In the genomic region with DNA sequence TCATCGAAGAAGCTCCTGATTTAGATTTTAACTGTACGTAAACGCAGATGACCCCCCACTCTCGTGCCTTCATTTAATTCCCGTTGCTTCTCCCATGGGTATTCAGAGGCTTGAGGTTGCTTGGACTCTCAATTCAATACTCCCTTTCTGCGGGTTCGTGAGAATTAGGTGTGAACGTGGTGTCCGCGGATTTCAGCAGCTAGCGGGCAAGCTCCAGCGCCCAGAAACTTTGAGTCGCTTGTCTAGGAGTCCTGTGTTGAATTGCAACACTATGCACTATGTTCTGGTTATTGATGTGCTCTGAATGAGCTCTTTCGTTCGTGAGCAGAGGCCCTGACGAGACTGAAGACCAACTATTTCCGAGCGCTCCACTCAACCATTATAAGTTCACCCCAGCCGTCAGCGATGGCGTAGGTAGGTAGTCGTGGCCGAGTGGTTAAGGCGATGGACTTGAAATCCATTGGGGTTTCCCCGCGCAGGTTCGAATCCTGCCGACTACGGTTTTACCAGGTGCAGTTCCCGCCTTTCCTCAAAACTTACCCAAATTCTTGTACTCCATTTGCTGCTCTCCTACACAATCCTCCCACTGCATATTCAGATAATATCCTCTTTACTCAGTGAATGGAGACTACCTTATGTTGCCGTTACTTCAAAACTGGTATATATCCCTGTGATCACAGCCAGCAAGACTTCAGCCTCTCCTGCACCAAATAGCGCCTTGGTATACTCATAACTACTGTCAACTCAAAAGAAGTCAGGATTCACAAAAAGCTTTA, we compare ENCODE assay signal across 8 cellular contexts.
DNase-seq lines count a peak whose midpoint lies in the region; ATAC-seq lines count a peak whose summit lies in the region.

No MANE protein-coding gene starts in this region.

- H3K4me3 Mint-ChIP-seq in activated CD8-positive, alpha-beta memory T cell treated with anti-CD3 and anti-CD28 coated beads, Interleukin-2, amount 10 ng/mL, durations not matched to agents 7 days and 5 days = peak overlapping the region; percentile 66
- peak overlapping the region in 5 of 10 donors; percentile 0 to 28 (median 12) for H3K4me3 Mint-ChIP-seq in naive thymus-derived CD8-positive, alpha-beta T cell

- peaks cover 3% of the 10 kb centered on the region for H3K9me3 Mint-ChIP-seq in activated CD8-positive, alpha-beta memory T cell treated with anti-CD3 and anti-CD28 coated beads, Interleukin-2, amount 10 ng/mL, durations not matched to agents 7 days and 5 days (ENCODE audit: low read depth)
- H3K9me3 Mint-ChIP-seq in naive thymus-derived CD8-positive, alpha-beta T cell = peaks cover 3 to 79% (median 43%) of the 10 kb centered on the region in 9 donors

- peaks cover 89% of the 10 kb centered on the region for H3K27me3 Mint-ChIP-seq in activated CD8-positive, alpha-beta memory T cell treated with anti-CD3 and anti-CD28 coated beads, Interleukin-2, amount 10 ng/mL, durations not matched to agents 7 days and 5 days
- peaks cover 69 to 98% (median 84%) of the 10 kb centered on the region in 5 donors for H3K27me3 Mint-ChIP-seq in naive thymus-derived CD8-positive, alpha-beta T cell

- POLR2A ChIA-PET in naive thymus-derived CD8-positive, alpha-beta T cell (lab: Charles Lee) = no interaction called here

- peaks cover 38% of the 10 kb centered on the region for H3K4me1 Mint-ChIP-seq in activated CD8-positive, alpha-beta memory T cell treated with anti-CD3 and anti-CD28 coated beads, Interleukin-2, amount 10 ng/mL, durations not matched to agents 7 days and 5 days
- H3K4me1 Mint-ChIP-seq in naive thymus-derived CD8-positive, alpha-beta T cell = peaks cover 4 to 16% (median 9%) of the 10 kb centered on the region in 4 donors

- DNase-seq in DMS 273 treated with DMSO at 0.1 percent for 48 hours (lab: John Stamatoyannopoulos, UW) (peak; percentile 92), iPS-NIHi7 (ENCODE audit: extremely low spot score) (peak; percentile 39), SIG-M5 (lab: John Stamatoyannopoulos, UW) (no peak)
- DNase-seq in activated CD8-positive, alpha-beta memory T cell treated with anti-CD3 and anti-CD28 coated beads, Interleukin-2, amount 10 ng/mL, durations not matched to agents 7 days and 5 days = peak; percentile 68
- no peak for DNase-seq in naive thymus-derived CD8-positive, alpha-beta T cell

- peak overlapping the region; percentile 31 for H3K27ac Mint-ChIP-seq in activated CD8-positive, alpha-beta memory T cell treated with anti-CD3 and anti-CD28 coated beads, Interleukin-2, amount 10 ng/mL, durations not matched to agents 7 days and 5 days
- peak overlapping the region in 1 of 10 donors; percentile 81 for H3K27ac Mint-ChIP-seq in naive thymus-derived CD8-positive, alpha-beta T cell

- H3K36me3 Mint-ChIP-seq in activated CD8-positive, alpha-beta memory T cell treated with anti-CD3 and anti-CD28 coated beads, Interleukin-2, amount 10 ng/mL, durations not matched to agents 7 days and 5 days = peaks cover 5% of the 10 kb centered on the region
- peaks cover 9 to 60% (median 11%) of the 10 kb centered on the region in 3 donors for H3K36me3 Mint-ChIP-seq in naive thymus-derived CD8-positive, alpha-beta T cell

- CTCF ChIA-PET in activated CD8-positive, alpha-beta memory T cell treated with anti-CD3 and anti-CD28 coated beads, Interleukin-2, amount 10 ng/mL, durations not matched to agents 7 days and 5 days (lab: Charles Lee) = interaction anchor here (0.9 kb wide), 1 partner anchor 64 kb away, joined by 3 read pairs; no protein-coding TSS in a partner anchor

- peak; percentile 57 for ATAC-seq in HG02610 (IDR thresholded peaks at IDR 0.05; ENCODE audit: unreplicated experiment)
- peak; percentile 27 for ATAC-seq in activated CD8-positive, alpha-beta memory T cell treated with anti-CD3 and anti-CD28 coated beads, Interleukin-2, amount 10 ng/mL, durations not matched to agents 7 days and 5 days
- no peak for ATAC-seq in naive thymus-derived CD8-positive, alpha-beta T cell
- no peak for ATAC-seq in HG02981 (IDR thresholded peaks at IDR 0.05; ENCODE audit: unreplicated experiment)
- no peak for ATAC-seq in GM19324 (IDR thresholded peaks at IDR 0.05; ENCODE audit: low FRiP score, unreplicated experiment)

Comparison
In these comparisons a context has a peak if more than half of its experiments do, and no peak if none do; other contexts are left out.
1. DNase-seq: peak in DMS 273 treated with DMSO at 0.1 percent for 48 hours (single experiment), activated CD8-positive, alpha-beta memory T cell treated with anti-CD3 and anti-CD28 coated beads, Interleukin-2, amount 10 ng/mL, durations not matched to agents 7 days and 5 days (single experiment) and iPS-NIHi7 (single experiment); none in naive thymus-derived CD8-positive, alpha-beta T cell (0 of 10) and SIG-M5 (single experiment).
2. ATAC-seq: peak in HG02610 (single experiment) and activated CD8-positive, alpha-beta memory T cell treated with anti-CD3 and anti-CD28 coated beads, Interleukin-2, amount 10 ng/mL, durations not matched to agents 7 days and 5 days (single experiment); none in naive thymus-derived CD8-positive, alpha-beta T cell (0 of 2), HG02981 (single experiment) and GM19324 (single experiment).